21 cellular contexts compared by ENCODE assay signal in genomic region chr5:31273161-31273560, GRCh38.
DNase-seq lines count a peak whose midpoint lies in the region; ATAC-seq and TF ChIP-seq lines count a peak whose summit lies in the region.
"Had no signal": no experiment of that assay in that cellular context is flagged by ENCODE, and none has a peak within 500 bp of the region (broad histone marks: within the 10 kb centered on the region; RNA-seq: fewer than 3 reads in every experiment).

No MANE protein-coding gene starts in this region.

- H3K4me1 ChIP-seq in ACC112 (ENCODE audit: control insufficient read depth, insufficient read depth, low read length, unreplicated experiment) (peaks cover 4% of the 10 kb centered on the region), GM23338 (ENCODE audit: insufficient read depth) (peaks cover 43% of the 10 kb centered on the region), neural progenitor cell (peaks cover 21% of the 10 kb centered on the region), mucosa of descending colon (ENCODE audit: low read depth) (no peaks in the 10 kb centered on the region)
- no peaks in the 10 kb centered on the region for H3K4me1 ChIP-seq in CD8-positive, alpha-beta T cell (ENCODE audit: insufficient read depth, low read length)

- TF ChIP-seq CTCF in GM23338 (conservative IDR thresholded peaks at IDR 0.05; ENCODE audit: low read depth in 2 of 2) (no peak), neural progenitor cell (IDR thresholded peaks at IDR 0.05) (no peak), mucosa of descending colon (IDR thresholded peaks at IDR 0.05) (no peak)
- no peak for TF ChIP-seq CTCF in CD8-positive, alpha-beta T cell (IDR thresholded peaks at IDR 0.05)

- intact Hi-C loops in mucosa of descending colon (cut with DNase I, micrococcal nuclease): no loop called here
- intact Hi-C loops in CD8-positive, alpha-beta T cell (cut with DNase I, micrococcal nuclease): no loop called here

- no peaks in the 10 kb centered on the region; the same call in 2 of the 3 replicates for H3K36me3 Mint-ChIP-seq in GM23338 (ENCODE audit: low read depth)
- H3K36me3 Mint-ChIP-seq in neural progenitor cell: peaks cover 19% of the 10 kb centered on the region
- H3K36me3 Mint-ChIP-seq in CD8-positive, alpha-beta T cell: no peaks in the 10 kb centered on the region
- H3K36me3 Mint-ChIP-seq: CD4-positive, CD25-positive, alpha-beta regulatory T cell had no signal

- POLR2A ChIA-PET in CD8-positive, alpha-beta T cell (lab: Charles Lee): no interaction called here

- H3K9me3 ChIP-seq in neural progenitor cell (ENCODE audit: low read depth): no peaks in the 10 kb centered on the region
- H3K9me3 ChIP-seq in mucosa of descending colon: no peaks in the 10 kb centered on the region
- H3K9me3 ChIP-seq in CD8-positive, alpha-beta T cell (ENCODE audit: low read length): no peaks in the 10 kb centered on the region
- H3K9me3 ChIP-seq: HAP-1 had no signal

- H4K20me1 ChIP-seq in GM23338 (replicated peaks; ENCODE audit: insufficient read depth): no peaks in the 10 kb centered on the region
- H4K20me1 ChIP-seq in neural progenitor cell (ENCODE audit: low read depth): no peaks in the 10 kb centered on the region

- H3F3A ChIP-seq in GM23338 (replicated peaks; ENCODE audit: low read depth): no peaks in the 10 kb centered on the region
- no peaks in the 10 kb centered on the region for H3F3A ChIP-seq in neural progenitor cell (ENCODE audit: low read depth)

- no peak overlapping the region for H3K9ac ChIP-seq in neural progenitor cell

- H3K4me1 Mint-ChIP-seq in GM23338 (peaks cover 30% of the 10 kb centered on the region), neural progenitor cell (peaks cover 17% of the 10 kb centered on the region)
- no peaks in the 10 kb centered on the region for H3K4me1 Mint-ChIP-seq in CD8-positive, alpha-beta T cell (ENCODE audit: low read depth)

- H3K27ac Mint-ChIP-seq in GM23338 (no peak overlapping the region), neural progenitor cell (no peak overlapping the region)
- H3K27ac Mint-ChIP-seq in CD8-positive, alpha-beta T cell: no peak overlapping the region
- H3K27ac Mint-ChIP-seq: CD4-positive, CD25-positive, alpha-beta regulatory T cell had no signal

- peak overlapping the region; percentile 93 for H2AFZ ChIP-seq in ACC112 (ENCODE audit: low read length, unreplicated experiment)
- H2AFZ ChIP-seq in GM23338: no peak overlapping the region
- no peak overlapping the region for H2AFZ ChIP-seq in neural progenitor cell (replicated peaks)

- H3K36me3 ChIP-seq in ACC112 (ENCODE audit: insufficient read depth, low read length) (no peaks in the 10 kb centered on the region), GM23338 (ENCODE audit: insufficient read depth) (no peaks in the 10 kb centered on the region), neural progenitor cell (no peaks in the 10 kb centered on the region), mucosa of descending colon (ENCODE audit: low read depth) (no peaks in the 10 kb centered on the region)
- no peaks in the 10 kb centered on the region for H3K36me3 ChIP-seq in CD8-positive, alpha-beta T cell (ENCODE audit: insufficient read depth, low read length)

- H3K27me3 Mint-ChIP-seq in GM23338 (ENCODE audit: insufficient read depth, low read depth, poor library complexity) (peaks cover 7% of the 10 kb centered on the region), neural progenitor cell (ENCODE audit: insufficient read depth, low read depth) (no peaks in the 10 kb centered on the region)
- no peaks in the 10 kb centered on the region for H3K27me3 Mint-ChIP-seq in CD8-positive, alpha-beta T cell (ENCODE audit: low read depth)
- H3K27me3 Mint-ChIP-seq: CD4-positive, CD25-positive, alpha-beta regulatory T cell had no signal

- CTCF ChIA-PET in CD8-positive, alpha-beta T cell (lab: Charles Lee): no interaction called here

- no peak for ATAC-seq in GM23338
- ATAC-seq in mucosa of descending colon: no peak
- no peak for ATAC-seq in CD8-positive, alpha-beta T cell
- ATAC-seq: Panc1, SK-N-SH treated with all-trans-retinoic acid at 6 μM for 48 hours had no signal

- no peak for DNase-seq in GM23338 (ENCODE audit: low spot score)
- peak; percentile 6 for DNase-seq in astrocyte of the hippocampus (ENCODE audit: low read depth, low spot score)
- DNase-seq in neural progenitor cell (ENCODE audit: low spot score): peak; percentile 4
- no peak for DNase-seq in mucosa of descending colon
- DNase-seq in islet precursor cell: no peak
- DNase-seq in CD8-positive, alpha-beta T cell: no peak
- no peak for DNase-seq in AG08396 (ENCODE audit: low spot score)
- DNase-seq: AML-193; Calu3; CD4-positive, CD25-positive, alpha-beta regulatory T cell; DMS53; KBM-7; NCI-H1436 treated with DMSO at 0.1 percent for 48 hours; NCI-H2029 treated with DMSO at 0.1 percent for 48 hours; NCI-H226; NCI-H524 treated with DMSO at 0.1 percent for 48 hours; SHP77 treated with DMSO at 0.1 percent for 48 hours had no signal

- no peaks in the 10 kb centered on the region for H3K27me3 ChIP-seq in ACC112 (ENCODE audit: insufficient read depth, low read length)
- H3K27me3 ChIP-seq in GM23338 (ENCODE audit: insufficient read depth): no peaks in the 10 kb centered on the region
- no peaks in the 10 kb centered on the region for H3K27me3 ChIP-seq in neural progenitor cell
- H3K27me3 ChIP-seq in CD8-positive, alpha-beta T cell (ENCODE audit: insufficient read depth, low read length): no peaks in the 10 kb centered on the region

- H3K4me3 ChIP-seq in ACC112 (ENCODE audit: low read depth, low read length) (peak overlapping the region; percentile 82; the same call in 1 of the 2 replicates), GM23338 (no peak overlapping the region), neural progenitor cell (no peak overlapping the region), mucosa of descending colon (no peak overlapping the region)
- no peak overlapping the region for H3K4me3 ChIP-seq in CD8-positive, alpha-beta T cell (ENCODE audit: low read depth, low read length)
- H3K4me3 ChIP-seq: HAP-1 had no signal

- no peaks in the 10 kb centered on the region; the same call in 2 of the 3 replicates for H3K9me3 Mint-ChIP-seq in GM23338
- no peaks in the 10 kb centered on the region for H3K9me3 Mint-ChIP-seq in neural progenitor cell
- H3K9me3 Mint-ChIP-seq in CD8-positive, alpha-beta T cell: no peaks in the 10 kb centered on the region

- H3K79me2 ChIP-seq in ACC112 (ENCODE audit: control insufficient read depth, insufficient read depth, low read length, unreplicated experiment): no peaks in the 10 kb centered on the region
- no peaks in the 10 kb centered on the region for H3K79me2 ChIP-seq in GM23338 (replicated peaks; ENCODE audit: insufficient read depth)
- no peaks in the 10 kb centered on the region for H3K79me2 ChIP-seq in neural progenitor cell (ENCODE audit: low read depth)

- no peak overlapping the region for H3K27ac ChIP-seq in ACC112 (ENCODE audit: low read depth, low read length)
- H3K27ac ChIP-seq in GM23338 (ENCODE audit: low read depth): no peak overlapping the region
- no peak overlapping the region for H3K27ac ChIP-seq in neural progenitor cell
- H3K27ac ChIP-seq in CD8-positive, alpha-beta T cell (ENCODE audit: low read depth, low read length): no peak overlapping the region

- no peak overlapping the region for H3K4me3 Mint-ChIP-seq in GM23338
- no peak overlapping the region for H3K4me3 Mint-ChIP-seq in neural progenitor cell
- no peak overlapping the region for H3K4me3 Mint-ChIP-seq in CD8-positive, alpha-beta T cell
- H3K4me3 Mint-ChIP-seq: CD4-positive, CD25-positive, alpha-beta regulatory T cell had no signal

- peak overlapping the region; percentile 19 for H3K4me2 ChIP-seq in GM23338
- H3K4me2 ChIP-seq in neural progenitor cell: no peak overlapping the region

- no peaks in the 10 kb centered on the region for H3K9me2 ChIP-seq in GM23338 (ENCODE audit: insufficient read depth)

TF ChIP-seq in GM23338, 12 proteins besides CTCF, POLR2A, EP300 and RAD21:
- TF ChIP-seq ZNF331 (CRISPR knock-in tag; IDR thresholded peaks at IDR 0.05; ENCODE audit: low read depth): no peak
- TF ChIP-seq EZH2 (IDR thresholded peaks at IDR 0.05; ENCODE audit: low read depth, unreplicated experiment): no peak

Comparison
In these comparisons a context has a peak if more than half of its experiments do, and no peak if none do; other contexts are left out.
1. DNase-seq: peak in astrocyte of the hippocampus (single experiment) and neural progenitor cell (single experiment); none in GM23338 (single experiment), mucosa of descending colon (0 of 3), islet precursor cell (single experiment), CD8-positive, alpha-beta T cell (0 of 7) and AG08396 (single experiment).